8 cellular contexts compared by ENCODE assay signal in the genomic region with DNA sequence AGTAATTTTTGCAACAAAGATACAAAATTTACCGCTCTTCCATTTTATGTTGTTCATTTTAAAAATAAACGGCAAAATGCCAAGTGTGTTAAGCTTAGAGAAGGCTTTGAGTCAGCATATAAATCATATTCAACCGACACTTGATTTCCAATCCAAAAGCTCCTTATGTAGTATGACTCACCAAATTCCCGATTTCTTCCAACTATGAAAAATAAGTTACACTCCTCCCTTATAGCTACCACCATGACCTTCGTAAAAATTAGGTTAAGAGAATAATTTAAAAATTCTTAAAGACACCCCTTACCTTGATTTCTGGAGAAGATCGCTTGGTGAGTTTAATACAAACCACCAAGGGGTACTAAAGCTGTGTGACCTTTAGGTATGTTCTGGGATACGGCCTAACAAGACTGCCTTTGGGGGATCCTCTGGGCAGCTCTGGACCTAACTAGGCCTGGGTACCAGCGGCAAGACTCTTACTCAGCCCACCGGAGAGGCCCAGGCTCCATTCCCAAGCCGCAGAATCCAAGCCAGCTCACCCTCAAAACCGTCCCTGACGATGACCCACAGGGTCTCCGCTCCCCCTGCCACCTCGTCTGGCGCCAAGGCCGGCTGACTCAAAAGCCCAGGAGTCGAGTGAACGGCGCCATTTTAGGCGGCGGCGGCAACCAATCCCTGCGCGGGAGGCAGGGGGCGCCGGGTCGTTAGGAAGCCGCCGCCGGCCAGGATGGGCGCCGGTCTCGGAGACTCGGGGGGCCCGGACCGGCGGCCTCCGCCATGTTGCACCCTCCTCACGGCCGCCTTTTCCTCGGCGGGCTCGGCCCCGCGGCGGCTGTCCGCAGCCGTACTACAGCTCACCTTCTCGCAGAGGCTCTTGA. TPM values are rescaled to one million over a fixed set of nuclear protein-coding genes. Genes with fewer than 3 reads are reported as not detected.
DNase-seq lines count a peak whose midpoint lies in the region; ATAC-seq, FAIRE-seq and TF ChIP-seq lines count a peak whose summit lies in the region.

No MANE protein-coding gene starts in this region.

- no peaks in the 10 kb centered on the region for H3K27me3 ChIP-seq in mononuclear cell (ENCODE audit: insufficient read depth, low read length)

- peak overlapping the region; percentile 92 to 98 for H3K27ac ChIP-seq in A549

- TF ChIP-seq CTCF in A549 (IDR thresholded peaks at IDR 0.05) (no peak), epithelial cell of esophagus (IDR thresholded peaks at IDR 0.05; ENCODE audit: insufficient read depth, low read depth, low read length, missing control alignments) (peak; percentile 5)

- H3K4me1 ChIP-seq in A549 (peaks cover 40% of the 10 kb centered on the region), mononuclear cell (ENCODE audit: insufficient read depth, low read length) (peaks cover 46% of the 10 kb centered on the region)

- no peak for TF ChIP-seq POLR2A in A549 (IDR thresholded peaks at IDR 0.05; ENCODE audit: low read length)

- H3K4me3 ChIP-seq in A549 (peak overlapping the region; percentile 78), epithelial cell of esophagus (ENCODE audit: low read length) (peak overlapping the region; percentile 90), mononuclear cell (ENCODE audit: low read length) (peak overlapping the region; percentile 96)

- ATAC-seq in A549 (peak; percentile 62 to 72), GM18511 (IDR thresholded peaks at IDR 0.05; ENCODE audit: unreplicated experiment) (peak; percentile 42), HG03039 (IDR thresholded peaks at IDR 0.05; ENCODE audit: unreplicated experiment) (peak; percentile 32)

- H3K4me2 ChIP-seq in A549 = peak overlapping the region; percentile 91

- no peak for FAIRE-seq in A549 (lab: Jason Lieb, UNC)

- 2% methylated on average over 12 of the region's 49 CpGs for WGBS in A549 (ENCODE audit: missing lambda C conversion rate)

- peak; percentile 55 to 61 for DNase-seq in A549 (ENCODE audit: low read depth in 1 of 2, low spot score in 1 of 2)
- DNase-seq in NCI-H460 (ENCODE audit: extremely low read depth, low read depth) = peak; percentile 50
- DNase-seq in activated CD8-positive, alpha-beta memory T cell treated with anti-CD3 and anti-CD28 coated beads, Interleukin-2, amount 50 U/mL, for 48 hours = peak; percentile 84
- peak; percentile 75 for DNase-seq in epithelial cell of esophagus (ENCODE audit: low read depth)
- peak; percentile 48 to 60 for DNase-seq in stimulated activated CD8-positive, alpha-beta memory T cell treated with anti-CD3 and anti-CD28 coated beads, Interleukin-2, amount 100 ng/mL, for 48 hours (ENCODE audit: low read depth in 2 of 2)

- TF ChIP-seq EP300 in A549 (IDR thresholded peaks at IDR 0.05) = no peak

- POLR2A ChIA-PET in A549 (lab: Yijun Ruan, JAX) = interaction anchor here (1.2 to 3.2 kb wide), 15 partner anchors 11 to 66 kb away, joined by 4 to 52 read pairs (median 8); partner anchors contain the start of gene SKP1

- CTCF ChIA-PET in A549 (lab: Yijun Ruan, JAX) = interaction anchor here (0.7 to 3.5 kb wide), 18 partner anchors 8 to 609 kb away, joined by 3 to 19 read pairs (median 6); no protein-coding TSS in a partner anchor

- H3K9me3 ChIP-seq in A549 = no peaks in the 10 kb centered on the region
- no peaks in the 10 kb centered on the region for H3K9me3 ChIP-seq in mononuclear cell (ENCODE audit: low read depth, low read length)

- TF ChIP-seq RAD21 in A549 (conservative IDR thresholded peaks at IDR 0.05 in 1 of 2, IDR thresholded peaks at IDR 0.05 in 1 of 2) = no peak

TF ChIP-seq in A549, 52 proteins besides CTCF, POLR2A, EP300 and RAD21:
- TF ChIP-seq PHF8 (IDR thresholded peaks at IDR 0.05; ENCODE audit: borderline replicate concordance, low read depth) = no peak; the same call in 1 of the 2 replicates
- no peak; the same call in 1 of the 2 replicates for TF ChIP-seq NFE2L2 (conservative IDR thresholded peaks at IDR 0.05; ENCODE audit: low read length)
- TF ChIP-seq SMC3 (IDR thresholded peaks at IDR 0.05) = peak; percentile 16; the same call in 1 of the 3 replicates
- TF ChIP-seq FOSL2 (IDR thresholded peaks at IDR 0.05) = no peak; the same call in 1 of the 2 replicates
- TF ChIP-seq FOSL2 (CRISPR knock-in tag; IDR thresholded peaks at IDR 0.05) = peak; percentile 81
- TF ChIP-seq FOSB (CRISPR knock-in tag; IDR thresholded peaks at IDR 0.05) = peak; percentile 51; the same call in 1 of the 2 replicates
- TF ChIP-seq KDM5A (IDR thresholded peaks at IDR 0.05) = peak; percentile 89
- TF ChIP-seq CHD2 (IDR thresholded peaks at IDR 0.05; ENCODE audit: low read length, partially characterized antibody) = no peak
- peak; percentile 38 for TF ChIP-seq MAFK (IDR thresholded peaks at IDR 0.05; ENCODE audit: partially characterized antibody)
- TF ChIP-seq, protein P1, sequence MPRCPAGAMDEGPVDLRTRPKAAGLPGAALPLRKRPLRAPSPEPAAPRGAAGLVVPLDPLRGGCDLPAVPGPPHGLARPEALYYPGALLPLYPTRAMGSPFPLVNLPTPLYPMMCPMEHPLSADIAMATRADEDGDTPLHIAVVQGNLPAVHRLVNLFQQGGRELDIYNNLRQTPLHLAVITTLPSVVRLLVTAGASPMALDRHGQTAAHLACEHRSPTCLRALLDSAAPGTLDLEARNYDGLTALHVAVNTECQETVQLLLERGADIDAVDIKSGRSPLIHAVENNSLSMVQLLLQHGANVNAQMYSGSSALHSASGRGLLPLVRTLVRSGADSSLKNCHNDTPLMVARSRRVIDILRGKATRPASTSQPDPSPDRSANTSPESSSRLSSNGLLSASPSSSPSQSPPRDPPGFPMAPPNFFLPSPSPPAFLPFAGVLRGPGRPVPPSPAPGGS (IDR thresholded peaks at IDR 0.05) = no peak
- TF ChIP-seq HOXB13 (CRISPR knock-in tag; IDR thresholded peaks at IDR 0.05; ENCODE audit: low read depth) = no peak

RNA-seq across cellular contexts. Expression of gene PPP2CA, which starts 0.7 kb away (rescaled TPM):
- polyA plus RNA-seq in A549 (2011; rRNA removed) (233 and 357 TPM in 2 replicates), A549 (2017; fragmentation: RNase III; extraction: RNeasy Plus Mini Kit Qiagen cat#74134 plus additional on column Dnase treatment) (268 to 275 TPM (median 273 TPM) in 3 replicates)
- polyA plus RNA-seq in A549 (2012; cell fraction: cytosol; rRNA removed) = 132 and 159 TPM in 2 replicates
- 208 and 236 TPM in 2 replicates for polyA plus RNA-seq in A549 (2012; cell fraction: nucleus; rRNA removed)
- polyA minus RNA-seq in A549 (2011; rRNA and poly(A)+ RNA removed) = 57.1 and 57.3 TPM in 2 replicates
- 111 and 172 TPM in 2 replicates for total RNA-seq in NCI-H460 (2014; rRNA removed; shearing (Covaris generic))
- 146 and 207 TPM in 2 replicates for polyA plus RNA-seq in NCI-H460 (2014; cell fraction: nucleus; rRNA removed)
- 173 TPM for total RNA-seq in mononuclear cell

RNA-seq across cellular contexts. Expression of gene SKP1, which starts 48.4 kb away (rescaled TPM):
- 608 and 776 TPM in 2 replicates for polyA plus RNA-seq in A549 (2011; rRNA removed)
- polyA plus RNA-seq in A549 (2012; cell fraction: cytosol; rRNA removed) = 286 and 332 TPM in 2 replicates
- polyA plus RNA-seq in A549 (2012; cell fraction: nucleus; rRNA removed) = 83.8 and 155 TPM in 2 replicates
- 870 to 955 TPM (median 919 TPM) in 3 replicates for polyA plus RNA-seq in A549 (2017; fragmentation: RNase III; extraction: RNeasy Plus Mini Kit Qiagen cat#74134 plus additional on column Dnase treatment)
- polyA minus RNA-seq in A549 (2011; rRNA and poly(A)+ RNA removed) = 90.6 and 122 TPM in 2 replicates
- 412 and 435 TPM in 2 replicates for total RNA-seq in NCI-H460 (2014; rRNA removed; shearing (Covaris generic))
- polyA plus RNA-seq in NCI-H460 (2014; cell fraction: nucleus; rRNA removed) = 282 and 326 TPM in 2 replicates
- 229 TPM for total RNA-seq in mononuclear cell

Comparison
In these comparisons a context has a peak if more than half of its experiments do, and no peak if none do; other contexts are left out.
1. Peak in every context shown above with its lines: DNase-seq, ATAC-seq, H3K4me3 ChIP-seq and H3K27ac ChIP-seq.